37 cellular contexts compared by ENCODE assay signal in the genomic region with DNA sequence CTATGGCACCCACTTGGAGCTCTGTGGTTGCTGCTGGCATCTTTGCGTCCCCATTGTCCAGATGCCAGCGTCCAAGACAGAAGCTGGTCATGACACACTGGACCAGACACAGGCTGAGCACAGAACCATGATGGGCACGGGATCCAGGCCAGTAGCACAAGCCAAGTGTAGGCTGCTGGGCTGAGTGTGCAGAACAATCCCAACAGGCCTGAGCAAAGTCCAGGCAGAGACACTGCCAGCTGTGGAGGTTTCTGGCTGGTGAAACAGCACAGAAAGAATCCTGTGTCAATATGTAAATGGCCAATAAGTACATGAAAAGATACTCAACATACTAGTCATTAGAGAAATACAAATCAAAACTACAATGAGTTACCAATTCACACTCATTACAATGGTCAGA.
"Had no signal": no experiment of that assay in that cellular context is flagged by ENCODE, and none has a peak within 500 bp of the region (broad histone marks: within the 10 kb centered on the region; RNA-seq: fewer than 3 reads in every experiment).

No MANE protein-coding gene starts in this region.

- H3K9me3 ChIP-seq: adrenal gland, body of pancreas had no signal

- H3K27ac ChIP-seq: adrenal gland, body of pancreas, brain microvascular endothelial cell, breast epithelium, VCaP had no signal

- H3K4me1 Mint-ChIP-seq: activated B cell treated with CpG ODN at 0.5 μM for 24 hours; activated CD4-positive, alpha-beta T cell treated with anti-CD3 and anti-CD28 coated beads, Interleukin-2, amount 10 ng/mL, durations not matched to agents 24 days and 14 days; activated naive CD8-positive, alpha-beta T cell treated with anti-CD3 and anti-CD28 coated beads for 36 hours; activated T-helper 17 cell treated with anti-CD3 and anti-CD28 coated beads, Interleukin-2, amount 50 U/mL, for 72 hours had no signal

- DNase-seq: activated B cell treated with CpG ODN at 0.5 μM for 24 hours; activated CD4-positive, alpha-beta memory T cell treated with anti-CD3 and anti-CD28 coated beads for 36 hours; activated CD4-positive, alpha-beta T cell treated with anti-CD3 and anti-CD28 coated beads for 4 hours; activated CD4-positive, alpha-beta T cell treated with anti-CD3 and anti-CD28 coated beads, Interleukin-2, amount 10 ng/mL, durations not matched to agents 24 days and 14 days; activated CD4-positive, alpha-beta T cell treated with anti-CD3 and anti-CD28 coated beads, Interleukin-2, amount 50 U/mL, for 1 hour; activated CD4-positive, alpha-beta T cell treated with anti-CD3 and anti-CD28 coated beads, Interleukin-2, amount 50 U/mL, for 4 hours; activated CD4-positive, CD25-positive, alpha-beta regulatory T cell treated with anti-CD3 and anti-CD28 coated beads, Interleukin-2, amount 50 U/mL, for 72 hours; activated CD8-positive, alpha-beta memory T cell treated with anti-CD3 and anti-CD28 coated beads, Interleukin-2, amount 50 U/mL, for 4 hours; activated CD8-positive, alpha-beta T cell treated with anti-CD3 and anti-CD28 coated beads for 36 hours; activated effector memory CD4-positive, alpha-beta T cell treated with anti-CD3 and anti-CD28 coated beads, Interleukin-2, amount 50 U/mL, for 16 hours; activated gamma-delta T cell treated with Interleukin-2 at 50 U/mL for 16 hours; activated naive CD4-positive, alpha-beta T cell; activated naive CD4-positive, alpha-beta T cell treated with anti-CD3 and anti-CD28 coated beads for 36 hours; activated naive CD4-positive, alpha-beta T cell treated with anti-CD3 and anti-CD28 coated beads, Interleukin-2, amount 50 U/mL, for 16 hours; activated naive CD8-positive, alpha-beta T cell treated with anti-CD3 and anti-CD28 coated beads for 36 hours; activated T-cell treated with anti-CD3 and anti-CD28 coated beads for 4 hours; activated T-cell treated with anti-CD3 and anti-CD28 coated beads, Interleukin-2, amount 50 U/mL, for 1 hour; activated T-cell treated with anti-CD3 and anti-CD28 coated beads, Interleukin-2, amount 50 U/mL, for 4 hours; activated T-cell treated with anti-CD3 and anti-CD28 coated beads, Interleukin-2, amount 50 U/mL, for 72 hours; adrenal gland; amniotic stem cell; aorta; body of pancreas; brain microvascular endothelial cell; central memory CD4-positive, alpha-beta T cell; T-helper 1 cell; T-helper 2 cell; T-helper 9 cell had no signal

- FAIRE-seq: astrocyte, TTC549 had no signal

- H3K4me3 Mint-ChIP-seq: activated B cell treated with CpG ODN at 0.5 μM for 24 hours; activated CD4-positive, alpha-beta memory T cell treated with anti-CD3 and anti-CD28 coated beads for 36 hours; activated CD4-positive, alpha-beta T cell treated with anti-CD3 and anti-CD28 coated beads, Interleukin-2, amount 10 ng/mL, durations not matched to agents 24 days and 14 days; activated CD8-positive, alpha-beta T cell treated with anti-CD3 and anti-CD28 coated beads for 36 hours; activated naive CD4-positive, alpha-beta T cell treated with anti-CD3 and anti-CD28 coated beads for 36 hours; activated naive CD8-positive, alpha-beta T cell treated with anti-CD3 and anti-CD28 coated beads for 36 hours; activated T-cell treated with anti-CD3 and anti-CD28 coated beads, Interleukin-2, amount 50 U/mL, for 4 hours; activated T-cell treated with anti-CD3 and anti-CD28 coated beads, Interleukin-2, amount 50 U/mL, for 72 hours; activated T-helper 1 cell treated with anti-CD3 and anti-CD28 coated beads, Interleukin-12 subunit alpha, Interleukin-12 subunit beta, Interleukin-2, Interleukin-4 antibody, amounts not matched to agents 30 ng/mL and 10 ng/mL and 1 ng/mL, durations not matched to agents 14 hours and 24 hours and 36 hours; activated T-helper 17 cell treated with anti-CD3 and anti-CD28 coated beads, Interleukin-2, amount 50 U/mL, for 72 hours; T-helper 1 cell treated with Interleukin-12 subunit alpha and Interleukin-12 subunit beta and Interleukin-4 antibody, amounts not matched to agents 30 μg/mL and 1 μg/mL, for 36 hours; T-helper 2 cell treated with Interferon-gamma antibody and Interleukin-4, amounts not matched to agents 5 μg/mL and 100 μg/mL, for 36 hours had no signal

- H3K27ac Mint-ChIP-seq: activated B cell treated with CpG ODN at 0.5 μM for 24 hours; activated CD4-positive, alpha-beta memory T cell treated with anti-CD3 and anti-CD28 coated beads for 36 hours; activated CD4-positive, alpha-beta T cell treated with anti-CD3 and anti-CD28 coated beads, Interleukin-2, amount 10 ng/mL, durations not matched to agents 24 days and 14 days; activated CD8-positive, alpha-beta T cell treated with anti-CD3 and anti-CD28 coated beads for 36 hours; activated naive CD4-positive, alpha-beta T cell treated with anti-CD3 and anti-CD28 coated beads for 36 hours; activated naive CD4-positive, alpha-beta T cell treated with anti-CD3 and anti-CD28 coated beads, Interleukin-2, amount 50 U/mL, for 72 hours; activated naive CD8-positive, alpha-beta T cell treated with anti-CD3 and anti-CD28 coated beads for 36 hours; activated T-cell treated with anti-CD3 and anti-CD28 coated beads, Interleukin-2, amount 50 U/mL, for 72 hours; activated T-helper 1 cell treated with anti-CD3 and anti-CD28 coated beads, Interleukin-12 subunit alpha, Interleukin-12 subunit beta, Interleukin-2, Interleukin-4 antibody, amounts not matched to agents 30 ng/mL and 10 ng/mL and 1 ng/mL, durations not matched to agents 14 hours and 24 hours and 36 hours; activated T-helper 17 cell treated with anti-CD3 and anti-CD28 coated beads, Interleukin-2, amount 50 U/mL, for 72 hours; T-helper 1 cell treated with Interleukin-12 subunit alpha and Interleukin-12 subunit beta and Interleukin-4 antibody, amounts not matched to agents 30 μg/mL and 1 μg/mL, for 36 hours; T-helper 2 cell treated with Interferon-gamma antibody and Interleukin-4, amounts not matched to agents 5 μg/mL and 100 μg/mL, for 36 hours had no signal

- H3K4me3 ChIP-seq: adrenal gland, body of pancreas, breast epithelium had no signal

- H3K36me3 Mint-ChIP-seq: activated CD4-positive, alpha-beta memory T cell treated with anti-CD3 and anti-CD28 coated beads for 36 hours; activated naive CD4-positive, alpha-beta T cell treated with anti-CD3 and anti-CD28 coated beads, Interleukin-2, amount 50 U/mL, for 72 hours; activated naive CD8-positive, alpha-beta T cell treated with anti-CD3 and anti-CD28 coated beads for 36 hours had no signal

- H3K36me3 ChIP-seq: adrenal gland, brain microvascular endothelial cell, breast epithelium had no signal

- H3K27me3 ChIP-seq: adrenal gland, body of pancreas, brain microvascular endothelial cell, breast epithelium had no signal

- H3K9me3 Mint-ChIP-seq: activated CD4-positive, alpha-beta T cell treated with anti-CD3 and anti-CD28 coated beads, Interleukin-2, amount 10 ng/mL, durations not matched to agents 24 days and 14 days; activated CD8-positive, alpha-beta T cell treated with anti-CD3 and anti-CD28 coated beads for 36 hours; activated naive CD4-positive, alpha-beta T cell treated with anti-CD3 and anti-CD28 coated beads for 36 hours; activated naive CD4-positive, alpha-beta T cell treated with anti-CD3 and anti-CD28 coated beads, Interleukin-2, amount 50 U/mL, for 72 hours; activated naive CD8-positive, alpha-beta T cell treated with anti-CD3 and anti-CD28 coated beads for 36 hours; activated T-cell treated with anti-CD3 and anti-CD28 coated beads, Interleukin-2, amount 50 U/mL, for 4 hours; activated T-helper 1 cell treated with anti-CD3 and anti-CD28 coated beads, Interleukin-12 subunit alpha, Interleukin-12 subunit beta, Interleukin-2, Interleukin-4 antibody, amounts not matched to agents 30 ng/mL and 10 ng/mL and 1 ng/mL, durations not matched to agents 14 hours and 24 hours and 36 hours; activated T-helper 17 cell treated with anti-CD3 and anti-CD28 coated beads, Interleukin-2, amount 50 U/mL, for 72 hours; T-helper 1 cell treated with Interleukin-12 subunit alpha and Interleukin-12 subunit beta and Interleukin-4 antibody, amounts not matched to agents 30 μg/mL and 1 μg/mL, for 36 hours; T-helper 2 cell treated with Interferon-gamma antibody and Interleukin-4, amounts not matched to agents 5 μg/mL and 100 μg/mL, for 36 hours had no signal

- H3K27me3 Mint-ChIP-seq: activated B cell treated with CpG ODN at 0.5 μM for 24 hours; activated CD4-positive, alpha-beta memory T cell treated with anti-CD3 and anti-CD28 coated beads for 36 hours; activated CD4-positive, alpha-beta T cell treated with anti-CD3 and anti-CD28 coated beads, Interleukin-2, amount 10 ng/mL, durations not matched to agents 24 days and 14 days; activated CD8-positive, alpha-beta T cell treated with anti-CD3 and anti-CD28 coated beads for 36 hours; activated naive CD8-positive, alpha-beta T cell treated with anti-CD3 and anti-CD28 coated beads for 36 hours; activated T-helper 17 cell treated with anti-CD3 and anti-CD28 coated beads, Interleukin-2, amount 50 U/mL, for 72 hours had no signal

- ATAC-seq: activated CD8-positive, alpha-beta T cell treated with anti-CD3 and anti-CD28 coated beads for 36 hours; activated naive CD4-positive, alpha-beta T cell treated with anti-CD3 and anti-CD28 coated beads, Interleukin-2, amount 50 U/mL, for 72 hours; activated T-cell treated with anti-CD3 and anti-CD28 coated beads, Interleukin-2, amount 50 U/mL, for 4 hours; activated T-cell treated with anti-CD3 and anti-CD28 coated beads, Interleukin-2, amount 50 U/mL, for 72 hours; activated T-helper 17 cell treated with anti-CD3 and anti-CD28 coated beads, Interleukin-2, amount 50 U/mL, for 72 hours; body of pancreas had no signal

- H3K4me1 ChIP-seq: adrenal gland, body of pancreas, breast epithelium had no signal
